In the genomic region with DNA sequence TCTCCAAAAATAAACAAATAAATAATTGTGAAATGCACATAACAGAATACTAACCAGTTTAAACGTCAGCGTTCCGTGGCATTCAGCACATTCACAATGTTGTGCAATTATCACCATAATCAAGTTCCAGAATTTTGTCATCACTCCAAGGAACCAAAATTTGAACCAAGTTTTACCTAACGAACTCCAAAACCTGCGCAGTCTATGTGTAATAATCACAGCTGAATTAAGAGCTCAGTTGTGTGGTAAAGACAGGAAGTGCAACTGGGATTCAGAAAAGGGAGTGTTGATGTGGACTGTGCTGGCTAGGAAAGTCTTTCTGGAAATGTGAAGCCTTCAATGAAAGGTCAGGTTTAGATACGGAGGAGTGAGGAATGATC, we compare ENCODE assay signal across 11 cellular contexts. TPM values are rescaled to one million over a fixed set of nuclear protein-coding genes. Genes with fewer than 3 reads are reported as not detected.
DNase-seq lines count a peak whose midpoint lies in the region; ATAC-seq, FAIRE-seq and TF ChIP-seq lines count a peak whose summit lies in the region.
"Had no signal": no experiment of that assay in that cellular context is flagged by ENCODE, and none has a peak within 500 bp of the region (broad histone marks: within the 10 kb centered on the region; RNA-seq: fewer than 3 reads in every experiment).

No MANE protein-coding gene starts in this region.

- RAD21 ChIA-PET in GM12878 (lab: Charles Lee; ENCODE audit: unreplicated experiment) = interaction anchor here (0.8 to 4.5 kb wide), 8 partner anchors 8 to 530 kb away, joined by 3 to 26 read pairs (median 8); partner anchors contain the start of genes C2CD2L and CBL

- TF ChIP-seq CTCF in CD8-positive, alpha-beta T cell (IDR thresholded peaks at IDR 0.05) = no peak
- TF ChIP-seq CTCF in IMR-90 (conservative IDR thresholded peaks at IDR 0.05; ENCODE audit: low read depth, low read length) (no peak), GM12878 (IDR thresholded peaks at IDR 0.05 in 2 of 3, conservative IDR thresholded peaks at IDR 0.05 in 1 of 3; ENCODE audit: control insufficient read depth in 2 of 3, extremely low read depth in 1 of 3, insufficient read depth in 1 of 3, low read depth in 3 of 3, low read length in 3 of 3) (no peak), GM20000 (IDR thresholded peaks at IDR 0.05; ENCODE audit: extremely low read depth, missing control alignments) (no peak)

- H3K27ac Mint-ChIP-seq in CD8-positive, alpha-beta T cell = no peak overlapping the region

- H3K4me2 ChIP-seq in IMR-90 (ENCODE audit: low read depth, low read length) (no peak overlapping the region), GM12878 (ENCODE audit: control insufficient read depth, insufficient read depth) (peak overlapping the region; percentile 86; the same call in 1 of the 2 replicates)

- H2AK9ac ChIP-seq in IMR-90 (replicated peaks; ENCODE audit: low read depth, low read length, poor library complexity) = no peak overlapping the region

- H3K18ac ChIP-seq in IMR-90 (ENCODE audit: low read depth, low read length) = no peak overlapping the region

- H3K4me1 ChIP-seq in CD8-positive, alpha-beta T cell (ENCODE audit: insufficient read depth, low read length) = peaks cover 11% of the 10 kb centered on the region
- H3K4me1 ChIP-seq in IMR-90 (ENCODE audit: control insufficient read depth, insufficient read depth, low read length) (peaks cover 34% of the 10 kb centered on the region), GM12878 (ENCODE audit: control insufficient read depth, insufficient read depth, low read length) (peaks cover 36% of the 10 kb centered on the region), muscle layer of duodenum (ENCODE audit: control insufficient read depth in 1 of 2, insufficient read depth in 2 of 2, low read length in 2 of 2) (peaks cover 13 to 41% of the 10 kb centered on the region in 2 donors), aorta (ENCODE audit: control insufficient read depth in 1 of 2, insufficient read depth in 2 of 2, low read length in 2 of 2) (no peaks in the 10 kb centered on the region)

- peak overlapping the region; percentile 3 to 54; a peak in 3 of 4 replicates for H4K8ac ChIP-seq in IMR-90 (ENCODE audit: low read depth in 2 of 2, low read length in 2 of 2)

- CTCF ChIA-PET in CD8-positive, alpha-beta T cell (lab: Charles Lee) = interaction anchor here (0.5 to 8.7 kb wide), 21 partner anchors 8 to 440 kb away, joined by 3 to 103 read pairs (median 7); partner anchors contain the start of genes ABCG4, C1QTNF5, CBL and NLRX1
- CTCF ChIA-PET in IMR-90 (lab: Yijun Ruan, JAX) (interaction anchor here (0.8 to 1.5 kb wide), 3 partner anchors 34 to 175 kb away, joined by 3 read pairs; partner anchors contain the start of gene CBL), GM12878 (lab: Yijun Ruan, JAX) (interaction anchor here (0.6 to 5.6 kb wide), 24 partner anchors 11 to 237 kb away, joined by 3 to 88 read pairs (median 7); partner anchors contain the start of genes C2CD2L, CBL, DPAGT1 and HINFP)

- peak overlapping the region; percentile 59 for H2BK120ac ChIP-seq in IMR-90 (ENCODE audit: low read depth, low read length)

- peak overlapping the region; percentile 37; the same call in 1 of the 2 replicates for H3K4ac ChIP-seq in IMR-90 (ENCODE audit: low read depth, low read length)

- no peak overlapping the region for H2BK5ac ChIP-seq in IMR-90 (ENCODE audit: low read depth, low read length, poor library complexity, severe bottlenecking)

- H3K4me3 Mint-ChIP-seq in CD8-positive, alpha-beta T cell = peak overlapping the region; percentile 12

- TF ChIP-seq POLR2A in IMR-90 (IDR thresholded peaks at IDR 0.05; ENCODE audit: low read depth, low read length) (no peak), GM12878 (IDR thresholded peaks at IDR 0.05; ENCODE audit: low read depth, low read length) (no peak)

- H3K27me3 ChIP-seq in CD8-positive, alpha-beta T cell (ENCODE audit: insufficient read depth, low read length) = no peaks in the 10 kb centered on the region
- no peaks in the 10 kb centered on the region for H3K27me3 ChIP-seq in IMR-90 (ENCODE audit: control insufficient read depth, insufficient read depth, low read length)
- no peaks in the 10 kb centered on the region; a peak in 1 of 4 replicates for H3K27me3 ChIP-seq in GM12878 (replicated peaks in 1 of 2; ENCODE audit: control insufficient read depth in 2 of 2, insufficient read depth in 2 of 2, low read length in 1 of 2)
- H3K27me3 ChIP-seq in muscle layer of duodenum (ENCODE audit: low read depth, low read length) = peaks cover 8% of the 10 kb centered on the region
- no peaks in the 10 kb centered on the region for H3K27me3 ChIP-seq in aorta (ENCODE audit: control insufficient read depth in 1 of 2, insufficient read depth in 2 of 2, low read length in 1 of 2)

- H3K79me2 ChIP-seq in GM12878 (ENCODE audit: control insufficient read depth, insufficient read depth, low read length) = no peaks in the 10 kb centered on the region

- H2BK15ac ChIP-seq in IMR-90 (ENCODE audit: low read depth, low read length) = peak overlapping the region; percentile 57; the same call in 1 of the 3 replicates

- peak overlapping the region; percentile 19; the same call in 1 of the 2 replicates for H4K5ac ChIP-seq in IMR-90 (ENCODE audit: low read depth, low read length)

- H3K36me3 Mint-ChIP-seq in CD8-positive, alpha-beta T cell = no peaks in the 10 kb centered on the region

- dilution Hi-C loops in IMR-90 (cut with HindIII; ENCODE audit: low sequenced_read_pairs, unreplicated experiment) = no loop called here

- H4K91ac ChIP-seq in IMR-90 (ENCODE audit: insufficient read depth, low read depth, low read length) = 0 out of 2 replicates have a peak overlapping the region, but pooled peaks have one; percentile 48

- POLR2A ChIA-PET in CD8-positive, alpha-beta T cell (lab: Charles Lee) = interaction anchor here (0.6 to 1.5 kb wide), 4 partner anchors 10 to 531 kb away, joined by 3 read pairs; no protein-coding TSS in a partner anchor
- POLR2A ChIA-PET in IMR-90 (lab: Charles Lee; ENCODE audit: unreplicated experiment) (no interaction called here), GM12878 (lab: Charles Lee) (interaction anchor here (1.7 to 3.0 kb wide), 3 partner anchors 16 to 216 kb away, joined by 4 to 20 read pairs (median 9); partner anchors contain the start of genes C2CD2L and CBL)

- no peaks in the 10 kb centered on the region for H3K9me3 Mint-ChIP-seq in CD8-positive, alpha-beta T cell
- H3K9me3 Mint-ChIP-seq: activated CD4-positive, alpha-beta memory T cell treated with anti-CD3 and anti-CD28 coated beads, Interleukin-2, amount 10 ng/mL, durations not matched to agents 7 days and 5 days had no signal

- H3K56ac ChIP-seq in IMR-90 (ENCODE audit: extremely low read depth, insufficient read depth, low read length) = 0 out of 2 replicates have a peak overlapping the region, but pooled peaks have one; percentile 4

- no peak for ATAC-seq in CD8-positive, alpha-beta T cell
- no peak for ATAC-seq in IMR-90 (ENCODE audit: low read depth)
- ATAC-seq in GM12878 = no peak
- ATAC-seq in activated CD4-positive, CD25-positive, alpha-beta regulatory T cell treated with anti-CD3 and anti-CD28 coated beads, Interleukin-2, amount 50 U/mL, for 24 hours = no peak
- ATAC-seq in aorta (ENCODE audit: low FRiP score) = no peak

- H3K9ac ChIP-seq in IMR-90 (ENCODE audit: low read depth, low read length) (peak overlapping the region; percentile 31; the same call in 1 of the 2 replicates), GM12878 (ENCODE audit: control insufficient read depth, insufficient read depth, low read length) (no peak overlapping the region)

- no TSS peak for BruUV-seq in IMR-90 (replicated peaks; lab: Mats Ljungman, UMichigan)
- BruUV-seq in GM12878 (replicated peaks; lab: Mats Ljungman, UMichigan) = no TSS peak

- peaks cover 17% of the 10 kb centered on the region for H3K9me1 ChIP-seq in IMR-90 (ENCODE audit: insufficient read depth, low read length)

- H3K14ac ChIP-seq in IMR-90 (replicated peaks; ENCODE audit: low read depth, low read length) = no peak overlapping the region

- H3K36me3 ChIP-seq in CD8-positive, alpha-beta T cell (ENCODE audit: insufficient read depth, low read length) = no peaks in the 10 kb centered on the region
- H3K36me3 ChIP-seq in IMR-90 (ENCODE audit: control insufficient read depth, insufficient read depth, low read length) (no peaks in the 10 kb centered on the region), GM12878 (ENCODE audit: control insufficient read depth in 2 of 2, insufficient read depth in 2 of 2, low read length in 1 of 2) (no peaks in the 10 kb centered on the region), muscle layer of duodenum (ENCODE audit: control insufficient read depth in 1 of 2, insufficient read depth in 2 of 2, low read length in 2 of 2) (no peaks in the 10 kb centered on the region), aorta (ENCODE audit: control insufficient read depth in 1 of 2, insufficient read depth in 2 of 2, low read length in 1 of 2) (no peaks in the 10 kb centered on the region)

- no peak overlapping the region for H3K23ac ChIP-seq in IMR-90 (ENCODE audit: low read depth, low read length)

- H2AFZ ChIP-seq in IMR-90 (replicated peaks; ENCODE audit: low read length, poor library complexity) = no peak overlapping the region
- H2AFZ ChIP-seq in GM12878 (ENCODE audit: control insufficient read depth, low read depth, low read length) = peak overlapping the region; percentile 95; the same call in 1 of the 2 replicates

- H3K27ac ChIP-seq in CD8-positive, alpha-beta T cell (ENCODE audit: low read depth, low read length) = no peak overlapping the region
- H3K27ac ChIP-seq in IMR-90 (ENCODE audit: insufficient read depth, low read length) (no peak overlapping the region), GM12878 (ENCODE audit: control insufficient read depth, insufficient read depth) (no peak overlapping the region), muscle layer of duodenum (ENCODE audit: low read length) (peak overlapping the region; percentile 45), aorta (ENCODE audit: low read depth in 1 of 2, low read length in 2 of 2) (no peak overlapping the region)

- SMC1A ChIA-PET in GM12878 (lab: Charles Lee; ENCODE audit: uncharacterized antibody, unreplicated experiment) = interaction anchor here (0.6 to 3.0 kb wide), 7 partner anchors 14 to 230 kb away, joined by 3 to 23 read pairs (median 5); partner anchors contain the start of gene CBL

- no peak overlapping the region for H3K4me3 ChIP-seq in CD8-positive, alpha-beta T cell (ENCODE audit: low read depth, low read length)
- H3K4me3 ChIP-seq in IMR-90 (ENCODE audit: insufficient read depth, low read depth, low read length) (no peak overlapping the region), GM12878 (no peak overlapping the region; the same call in 1 of the 2 replicates), muscle layer of duodenum (ENCODE audit: low read depth in 1 of 2, low read length in 2 of 2) (peak overlapping the region in 1 of 2 donors; percentile 21), aorta (ENCODE audit: low read length in 2 of 2) (no peak overlapping the region)

- H2AK5ac ChIP-seq in IMR-90 (ENCODE audit: low read depth, low read length) = 0 out of 2 replicates have a peak overlapping the region, but pooled peaks have one; percentile 1

- WGBS in IMR-90 (ENCODE audit: extremely low coverage in 2 of 2, insufficient read length in 1 of 2), 2 experiments = 64% methylated on average over 6 of the region's 6 CpGs; no CpG with 5 or more reads in 1 of the 2 experiments
- 85% methylated on average over 6 of the region's 6 CpGs for WGBS in GM12878 (ENCODE audit: insufficient coverage, insufficient replicate concordance, low lambda C conversion rate, missing lambda C conversion rate)
- 70 to 73% methylated on average over 6 of the region's 6 CpGs for WGBS in aorta, 2 donors

- peaks cover 28% of the 10 kb centered on the region for H3K4me1 Mint-ChIP-seq in CD8-positive, alpha-beta T cell (ENCODE audit: low read depth)

- peaks cover 7% of the 10 kb centered on the region for H3K27me3 Mint-ChIP-seq in CD8-positive, alpha-beta T cell (ENCODE audit: low read depth)

- no peak for DNase-seq in CD8-positive, alpha-beta T cell
- DNase-seq in IMR-90 (no peak), GM12878 (ENCODE audit: low read depth, low spot score) (no peak), NCI-H2171 treated with DMSO at 0.1 percent for 48 hours (lab: John Stamatoyannopoulos, UW) (no peak), GM20000 (ENCODE audit: low spot score) (no peak), aorta (no peak)
- DNase-seq: activated CD4-positive, alpha-beta memory T cell treated with anti-CD3 and anti-CD28 coated beads, Interleukin-2, amount 10 ng/mL, durations not matched to agents 7 days and 5 days had no signal

- intact Hi-C loops in CD8-positive, alpha-beta T cell (cut with DNase I, micrococcal nuclease) = loop anchor here (2.0 to 5.0 kb wide), 3 partner anchors 38 to 255 kb away; partner anchors contain the start of gene VPS11 (in 1 of the 2)
- intact Hi-C loops in IMR-90 (cut with micrococcal nuclease) = loop anchor here (2.0 to 5.0 kb wide), 3 partner anchors 118 to 230 kb away; partner anchors contain the start of gene ABCG4
- intact Hi-C loops in GM12878 (cut with micrococcal nuclease; ENCODE audit: unreplicated experiment) = loop anchor here (2.0 to 5.0 kb wide), 6 partner anchors 115 to 395 kb away; partner anchors contain the start of genes ABCG4, BCL9L, CBL and NLRX1
- intact Hi-C loops in aorta (cut with DNase I) = loop anchor here (2.0 to 5.0 kb wide), 3 partner anchors 38 to 125 kb away; partner anchors contain the start of gene CBL (in 1 of the 2)

- TF ChIP-seq RAD21 in IMR-90 (IDR thresholded peaks at IDR 0.05; ENCODE audit: low read length) = no peak
- TF ChIP-seq RAD21 in GM12878 (IDR thresholded peaks at IDR 0.05; ENCODE audit: insufficient read depth, low read depth, low read length) = no peak

- peaks cover 0 to 28% of the 10 kb centered on the region in 2 experiments; a peak in 3 of 4 replicates for H3K79me1 ChIP-seq in IMR-90 (ENCODE audit: low read depth in 1 of 2, low read length in 2 of 2)

- in situ Hi-C loops in IMR-90 (cut with MboI; ENCODE audit: low sequenced_read_pairs) = no loop called here
- in situ Hi-C loops in GM12878 (cut with MboI) = no loop called here

- peak overlapping the region; percentile 4; the same call in 1 of the 2 replicates for H2BK20ac ChIP-seq in IMR-90 (ENCODE audit: low read depth, low read length)

- H4K20me1 ChIP-seq in IMR-90 (ENCODE audit: insufficient read depth, low read length) (no peaks in the 10 kb centered on the region), GM12878 (ENCODE audit: control insufficient read depth, insufficient read depth) (no peaks in the 10 kb centered on the region)

- no peak for FAIRE-seq in GM12878 (lab: Jason Lieb, UNC)

- TF ChIP-seq EP300 in GM12878 (IDR thresholded peaks at IDR 0.05; ENCODE audit: borderline replicate concordance in 1 of 2, control insufficient read depth in 1 of 2, low read depth in 2 of 2, low read length in 2 of 2) = no peak

- no peaks in the 10 kb centered on the region for H3K9me3 ChIP-seq in CD8-positive, alpha-beta T cell (ENCODE audit: low read length)
- H3K9me3 ChIP-seq in IMR-90 (ENCODE audit: control insufficient read depth, insufficient read depth, low read length) = no peaks in the 10 kb centered on the region
- H3K9me3 ChIP-seq in GM12878 (replicated peaks; ENCODE audit: control insufficient read depth, insufficient read depth, low read length) = no peaks in the 10 kb centered on the region
- H3K9me3 ChIP-seq in muscle layer of duodenum (ENCODE audit: control insufficient read depth in 1 of 2, low read length in 2 of 2) = no peaks in the 10 kb centered on the region
- no peaks in the 10 kb centered on the region for H3K9me3 ChIP-seq in aorta (ENCODE audit: control insufficient read depth, low read length)

RNA-seq across cellular contexts. Expression of gene MCAM, which starts 5.4 kb away (rescaled TPM):
- 10 to 100 TPM; 16.1 to 18.3 TPM for total RNA-seq in CD8-positive, alpha-beta T cell
- total RNA-seq in IMR-90 (2012; rRNA removed) (131 and 165 TPM in 2 replicates), GM12878 (2014; rRNA removed) (17.6 TPM in 2 replicates), GM12878 (2014; rRNA removed; fragmentation: Illumina TruSeq; extraction: Trizol) (10.0 TPM in 2 replicates), GM12878 (2021) (17.9 and 19.7 TPM in 2 replicates), aorta (1,000 to 10,000 TPM in 1 of 2 donors, 100 to 1,000 TPM in 1; 525 to 1,386 TPM)
- polyA plus RNA-seq in IMR-90 (2012; rRNA removed) (79.4 and 95.1 TPM in 2 replicates), GM12878 (2011; rRNA removed) (2.5 and 4.1 TPM in 2 replicates), GM12878 (2014; fragmentation: Illumina TruSeq; extraction: Trizol) (7.4 and 12.1 TPM in 2 replicates), GM12878 (2014; fragmentation: Nextera tagmentation; extraction: Ambion mirVana) (1 to 10 TPM; 3.1 to 4.5 TPM), GM12878 (2014; rRNA removed) (13.2 and 16.5 TPM in 2 replicates), GM12878 (2016; fragmentation: Nextera tagmentation; extraction: Ambion mirVana) (1 to 10 TPM; 7.8 to 8.7 TPM), aorta (100 to 1,000 TPM; 274 to 486 TPM)
- 197 and 220 TPM in 2 replicates for polyA plus RNA-seq in IMR-90 (2012; cell fraction: cytosol; rRNA removed)
- 58.2 and 150 TPM in 2 replicates for polyA plus RNA-seq in IMR-90 (2012; cell fraction: nucleus; rRNA removed; ENCODE audit: low replicate concordance)
- 68.2 and 76.0 TPM in 2 replicates for total RNA-seq in GM12878 (2013; cell fraction: nucleolus; rRNA removed)
- polyA plus RNA-seq in GM12878 (2011; ENCODE audit: low read depth) = 0.49 TPM
- 11.5 and 18.7 TPM in 2 replicates for polyA plus RNA-seq in GM12878 (2011; cell fraction: cytosol; rRNA removed)
- 6.6 and 8.2 TPM in 2 replicates for polyA plus RNA-seq in GM12878 (2011; cell fraction: nucleus; rRNA removed)
- polyA plus RNA-seq in GM12878 (2012) = 0.92 and 4.0 TPM in 2 replicates
- 3.9 and 6.9 TPM in 2 replicates for polyA minus RNA-seq in GM12878 (2011; rRNA and poly(A)+ RNA removed)
- polyA minus RNA-seq in GM12878 (2011; cell fraction: cytosol; rRNA and poly(A)+ RNA removed) = 3.6 and 4.2 TPM in 2 replicates
- 5.3 and 8.2 TPM in 2 replicates for polyA minus RNA-seq in GM12878 (2011; cell fraction: nucleus; rRNA and poly(A)+ RNA removed)

RNA-seq across cellular contexts. Expression of gene RNF26, which starts 12.0 kb away (rescaled TPM):
- total RNA-seq in CD8-positive, alpha-beta T cell = 10 to 100 TPM; 20.9 TPM
- total RNA-seq in IMR-90 (2012; rRNA removed) = 3.4 and 3.6 TPM in 2 replicates
- polyA plus RNA-seq in IMR-90 (2012; rRNA removed) = 36.7 and 38.1 TPM in 2 replicates
- polyA plus RNA-seq in IMR-90 (2012; cell fraction: cytosol; rRNA removed) = 34.0 and 44.0 TPM in 2 replicates
- 7.8 and 14.3 TPM in 2 replicates for polyA plus RNA-seq in IMR-90 (2012; cell fraction: nucleus; rRNA removed; ENCODE audit: low replicate concordance)
- 5.5 and 7.0 TPM in 2 replicates for total RNA-seq in GM12878 (2013; cell fraction: nucleolus; rRNA removed)
- 3.7 and 5.3 TPM in 2 replicates for total RNA-seq in GM12878 (2014; rRNA removed)
- total RNA-seq in GM12878 (2014; rRNA removed; fragmentation: Illumina TruSeq; extraction: Trizol) = 7.1 and 7.2 TPM in 2 replicates
- total RNA-seq in GM12878 (2021) = 29.9 and 31.1 TPM in 2 replicates
- 13.3 TPM for polyA plus RNA-seq in GM12878 (2011; ENCODE audit: low read depth)
- 7.0 and 16.6 TPM in 2 replicates for polyA plus RNA-seq in GM12878 (2011; rRNA removed)
- polyA plus RNA-seq in GM12878 (2011; cell fraction: cytosol; rRNA removed) = 31.3 and 35.6 TPM in 2 replicates
- 18.6 and 20.0 TPM in 2 replicates for polyA plus RNA-seq in GM12878 (2011; cell fraction: nucleus; rRNA removed)
- 19.1 and 19.4 TPM in 2 replicates for polyA plus RNA-seq in GM12878 (2012)
- polyA plus RNA-seq in GM12878 (2014; fragmentation: Illumina TruSeq; extraction: Trizol) = 10.4 and 18.7 TPM in 2 replicates
- polyA plus RNA-seq in GM12878 (2014; fragmentation: Nextera tagmentation; extraction: Ambion mirVana) = 1 to 10 TPM; 2.8 to 4.2 TPM
- polyA plus RNA-seq in GM12878 (2014; rRNA removed) = 20.9 and 25.6 TPM in 2 replicates
- 10 to 100 TPM; 52.2 to 54.5 TPM for polyA plus RNA-seq in GM12878 (2016; fragmentation: Nextera tagmentation; extraction: Ambion mirVana)
- 30.4 and 39.4 TPM in 2 replicates for polyA minus RNA-seq in GM12878 (2011; rRNA and poly(A)+ RNA removed)
- polyA minus RNA-seq in GM12878 (2011; cell fraction: cytosol; rRNA and poly(A)+ RNA removed) = 19.4 and 20.5 TPM in 2 replicates
- 19.0 and 24.8 TPM in 2 replicates for polyA minus RNA-seq in GM12878 (2011; cell fraction: nucleus; rRNA and poly(A)+ RNA removed)
- total RNA-seq in aorta = 10 to 100 TPM; 16.8 to 17.5 TPM
- 10 to 100 TPM in 1 of 2 donors, 1 to 10 TPM in 1; 9.4 to 16.5 TPM for polyA plus RNA-seq in aorta

RNA-seq across cellular contexts. Expression of gene C1QTNF5, which starts 18.3 kb away (rescaled TPM):
- total RNA-seq in CD8-positive, alpha-beta T cell = not detected
- total RNA-seq in IMR-90 (2012; rRNA removed) (1.9 and 2.0 TPM in 2 replicates), GM12878 (2014; rRNA removed) (not detected in 2 replicates), GM12878 (2014; rRNA removed; fragmentation: Illumina TruSeq; extraction: Trizol) (not detected in 2 replicates), GM12878 (2021) (not detected in 2 replicates), aorta (10 to 100 TPM; 42.4 to 88.2 TPM)
- polyA plus RNA-seq in IMR-90 (2012; rRNA removed) (5.4 and 5.8 TPM in 2 replicates), GM12878 (2011; rRNA removed) (not detected in 2 replicates), GM12878 (2014; fragmentation: Illumina TruSeq; extraction: Trizol) (not detected in 2 replicates), GM12878 (2014; fragmentation: Nextera tagmentation; extraction: Ambion mirVana) (not detected), GM12878 (2014; rRNA removed) (not detected in 2 replicates), GM12878 (2016; fragmentation: Nextera tagmentation; extraction: Ambion mirVana) (not detected), aorta (10 to 100 TPM; 19.1 to 22.3 TPM)
- polyA plus RNA-seq in IMR-90 (2012; cell fraction: cytosol; rRNA removed) = 5.1 and 9.5 TPM in 2 replicates
- polyA plus RNA-seq in IMR-90 (2012; cell fraction: nucleus; rRNA removed; ENCODE audit: low replicate concordance) = 5.6 and 7.4 TPM in 2 replicates
- not detected in 2 replicates for total RNA-seq in GM12878 (2013; cell fraction: nucleolus; rRNA removed)
- not detected for polyA plus RNA-seq in GM12878 (2011; ENCODE audit: low read depth)
- not detected in 2 replicates for polyA plus RNA-seq in GM12878 (2011; cell fraction: cytosol; rRNA removed)
- polyA plus RNA-seq in GM12878 (2011; cell fraction: nucleus; rRNA removed) = not detected in 2 replicates
- not detected in 2 replicates for polyA plus RNA-seq in GM12878 (2012)
- not detected in 2 replicates for polyA minus RNA-seq in GM12878 (2011; rRNA and poly(A)+ RNA removed)
- not detected in 2 replicates for polyA minus RNA-seq in GM12878 (2011; cell fraction: cytosol; rRNA and poly(A)+ RNA removed)
- not detected in 2 replicates for polyA minus RNA-seq in GM12878 (2011; cell fraction: nucleus; rRNA and poly(A)+ RNA removed)
- total RNA-seq: activated CD4-positive, alpha-beta memory T cell treated with anti-CD3 and anti-CD28 coated beads, Interleukin-2, amount 10 ng/mL, durations not matched to agents 7 days and 5 days had no signal

RNA-seq across cellular contexts. Expression of gene MFRP, which starts 24.2 kb away (rescaled TPM):
- total RNA-seq in CD8-positive, alpha-beta T cell = not detected
- total RNA-seq in IMR-90 (2012; rRNA removed) = not detected in 2 replicates
- polyA plus RNA-seq in IMR-90 (2012; rRNA removed) = not detected in 2 replicates
- 0.02 and 0.05 TPM in 2 replicates for polyA plus RNA-seq in IMR-90 (2012; cell fraction: cytosol; rRNA removed)
- not detected in 2 replicates for polyA plus RNA-seq in IMR-90 (2012; cell fraction: nucleus; rRNA removed; ENCODE audit: low replicate concordance)
- not detected in 2 replicates for total RNA-seq in GM12878 (2013; cell fraction: nucleolus; rRNA removed)
- not detected in 2 replicates for total RNA-seq in GM12878 (2014; rRNA removed)
- total RNA-seq in GM12878 (2014; rRNA removed; fragmentation: Illumina TruSeq; extraction: Trizol) = not detected in 2 replicates
- not detected in 2 replicates for total RNA-seq in GM12878 (2021)
- not detected for polyA plus RNA-seq in GM12878 (2011; ENCODE audit: low read depth)
- not detected in 2 replicates for polyA plus RNA-seq in GM12878 (2011; rRNA removed)
- not detected in 2 replicates for polyA plus RNA-seq in GM12878 (2011; cell fraction: cytosol; rRNA removed)
- polyA plus RNA-seq in GM12878 (2011; cell fraction: nucleus; rRNA removed) = not detected in 2 replicates
- polyA plus RNA-seq in GM12878 (2012) = not detected in 2 replicates
- polyA plus RNA-seq in GM12878 (2014; fragmentation: Illumina TruSeq; extraction: Trizol) = not detected in 2 replicates
- polyA plus RNA-seq in GM12878 (2014; fragmentation: Nextera tagmentation; extraction: Ambion mirVana) = not detected
- polyA plus RNA-seq in GM12878 (2014; rRNA removed) = not detected in 2 replicates
- polyA plus RNA-seq in GM12878 (2016; fragmentation: Nextera tagmentation; extraction: Ambion mirVana) = not detected
- not detected in 2 replicates for polyA minus RNA-seq in GM12878 (2011; rRNA and poly(A)+ RNA removed)
- not detected in 2 replicates for polyA minus RNA-seq in GM12878 (2011; cell fraction: cytosol; rRNA and poly(A)+ RNA removed)
- polyA minus RNA-seq in GM12878 (2011; cell fraction: nucleus; rRNA and poly(A)+ RNA removed) = not detected in 2 replicates
- total RNA-seq in aorta = not detected
- polyA plus RNA-seq in aorta = not detected
- total RNA-seq: activated CD4-positive, alpha-beta memory T cell treated with anti-CD3 and anti-CD28 coated beads, Interleukin-2, amount 10 ng/mL, durations not matched to agents 7 days and 5 days; M059J; renal cortical epithelial cell had no signal

RNA-seq across cellular contexts. Expression of gene USP2, which starts 59.1 kb away (rescaled TPM):
- 1 to 10 TPM; 3.4 to 5.9 TPM for total RNA-seq in CD8-positive, alpha-beta T cell
- total RNA-seq in IMR-90 (2012; rRNA removed) = under 0.01 and 0.18 TPM in 2 replicates
- 0.63 and 0.79 TPM in 2 replicates for polyA plus RNA-seq in IMR-90 (2012; rRNA removed)
- 0.25 and 0.74 TPM in 2 replicates for polyA plus RNA-seq in IMR-90 (2012; cell fraction: cytosol; rRNA removed)
- 1.8 and 3.1 TPM in 2 replicates for polyA plus RNA-seq in IMR-90 (2012; cell fraction: nucleus; rRNA removed; ENCODE audit: low replicate concordance)
- 0.69 TPM in 1 of 2 replicates, not detected in the other for total RNA-seq in GM12878 (2013; cell fraction: nucleolus; rRNA removed)
- total RNA-seq in GM12878 (2014; rRNA removed) = not detected in 2 replicates
- not detected in 2 replicates for total RNA-seq in GM12878 (2014; rRNA removed; fragmentation: Illumina TruSeq; extraction: Trizol)
- total RNA-seq in GM12878 (2021) = 0.13 TPM in 1 of 2 replicates, not detected in the other
- not detected for polyA plus RNA-seq in GM12878 (2011; ENCODE audit: low read depth)
- polyA plus RNA-seq in GM12878 (2011; rRNA removed) = 0.04 TPM in 1 of 2 replicates, not detected in the other
- polyA plus RNA-seq in GM12878 (2011; cell fraction: cytosol; rRNA removed) = 0.12 and 0.17 TPM in 2 replicates
- 0.06 and 0.07 TPM in 2 replicates for polyA plus RNA-seq in GM12878 (2011; cell fraction: nucleus; rRNA removed)
- polyA plus RNA-seq in GM12878 (2012) = 0.03 and 0.07 TPM in 2 replicates
- polyA plus RNA-seq in GM12878 (2014; fragmentation: Illumina TruSeq; extraction: Trizol) = 0.09 TPM in 1 of 2 replicates, not detected in the other
- polyA plus RNA-seq in GM12878 (2014; fragmentation: Nextera tagmentation; extraction: Ambion mirVana) = under 1 TPM in 1 of 2 experiments, not detected in 1; 0.04 TPM
- 0.03 TPM in 2 replicates for polyA plus RNA-seq in GM12878 (2014; rRNA removed)
- polyA plus RNA-seq in GM12878 (2016; fragmentation: Nextera tagmentation; extraction: Ambion mirVana) = under 1 TPM in 1 of 2 experiments, not detected in 1; 0.11 TPM
- polyA minus RNA-seq in GM12878 (2011; rRNA and poly(A)+ RNA removed) = 0.93 TPM in 1 of 2 replicates, not detected in the other
- polyA minus RNA-seq in GM12878 (2011; cell fraction: cytosol; rRNA and poly(A)+ RNA removed) = 0.62 TPM in 1 of 2 replicates, not detected in the other
- 0.19 TPM in 1 of 2 replicates, not detected in the other for polyA minus RNA-seq in GM12878 (2011; cell fraction: nucleus; rRNA and poly(A)+ RNA removed)
- total RNA-seq in aorta = 1 to 10 TPM; 1.6 to 3.0 TPM
- 1 to 10 TPM in 1 of 2 donors, under 1 TPM in 1; 0.18 to 2.3 TPM for polyA plus RNA-seq in aorta

Comparison
In these comparisons a context has a peak if more than half of its experiments do, and no peak if none do; other contexts are left out.
1. RNA of gene C1QTNF5, which starts 18.3 kb away (total RNA-seq): 42.4 to 88.2 TPM in aorta; 1.9 to 2.0 TPM in IMR-90, not detected in CD8-positive, alpha-beta T cell and not detected in GM12878; every median in the first group is over 10 times any median in the second.